In the genomic region with DNA sequence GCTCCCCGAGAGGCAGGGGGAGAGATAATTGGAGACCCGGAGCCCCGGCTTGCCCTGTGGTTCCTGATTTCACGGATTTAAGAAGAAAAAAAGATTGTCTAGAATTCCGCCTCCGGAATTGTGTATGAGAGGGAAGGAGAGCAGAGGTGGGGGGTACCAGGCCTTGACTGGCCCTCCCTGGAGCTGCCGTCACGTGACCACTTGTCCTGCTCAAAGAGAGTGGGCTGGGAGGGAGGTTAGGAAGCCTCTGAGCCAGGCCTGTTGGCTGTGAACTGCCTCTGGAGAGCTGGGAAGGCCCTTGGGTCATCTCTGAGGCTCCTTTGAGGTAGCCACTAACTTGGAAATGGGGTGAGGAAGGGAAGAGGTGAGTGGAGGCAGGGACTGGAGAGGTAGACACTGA, we compare ENCODE assay signal across 2 cellular contexts.
TF ChIP-seq lines count a peak whose summit lies in the region.

No MANE protein-coding gene starts in this region.

TF ChIP-seq in WTC11, 78 proteins besides CTCF, POLR2A, EP300 and RAD21:
- TF ChIP-seq, protein P1, sequence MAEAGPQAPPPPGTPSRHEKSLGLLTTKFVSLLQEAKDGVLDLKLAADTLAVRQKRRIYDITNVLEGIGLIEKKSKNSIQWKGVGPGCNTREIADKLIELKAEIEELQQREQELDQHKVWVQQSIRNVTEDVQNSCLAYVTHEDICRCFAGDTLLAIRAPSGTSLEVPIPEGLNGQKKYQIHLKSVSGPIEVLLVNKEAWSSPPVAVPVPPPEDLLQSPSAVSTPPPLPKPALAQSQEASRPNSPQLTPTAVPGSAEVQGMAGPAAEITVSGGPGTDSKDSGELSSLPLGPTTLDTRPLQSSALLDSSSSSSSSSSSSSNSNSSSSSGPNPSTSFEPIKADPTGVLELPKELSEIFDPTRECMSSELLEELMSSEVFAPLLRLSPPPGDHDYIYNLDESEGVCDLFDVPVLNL (CRISPR knock-in tag; IDR thresholded peaks at IDR 0.05; ENCODE audit: borderline replicate concordance, low read depth) = no peak
- TF ChIP-seq ATF6 (CRISPR knock-in tag; IDR thresholded peaks at IDR 0.05) (no peak), USF2 (CRISPR knock-in tag; IDR thresholded peaks at IDR 0.05) (peak; percentile 65), RORB (CRISPR knock-in tag; IDR thresholded peaks at IDR 0.05) (no peak)
- TF ChIP-seq, protein P2, sequence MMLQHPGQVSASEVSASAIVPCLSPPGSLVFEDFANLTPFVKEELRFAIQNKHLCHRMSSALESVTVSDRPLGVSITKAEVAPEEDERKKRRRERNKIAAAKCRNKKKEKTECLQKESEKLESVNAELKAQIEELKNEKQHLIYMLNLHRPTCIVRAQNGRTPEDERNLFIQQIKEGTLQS (CRISPR knock-in tag; conservative IDR thresholded peaks at IDR 0.05) = no peak

TF ChIP-seq in K562, 482 proteins besides CTCF, POLR2A, EP300 and RAD21 (continued from another document):
- TF ChIP-seq TFE3 (CRISPR knock-in tag; IDR thresholded peaks at IDR 0.05) (peak; percentile 82), BDP1 (IDR thresholded peaks at IDR 0.05; ENCODE audit: insufficient read depth, insufficient read length) (no peak), RAD51 (IDR thresholded peaks at IDR 0.05; ENCODE audit: borderline replicate concordance, low read depth) (peak; percentile 60), NR2C2 (CRISPR knock-in tag; IDR thresholded peaks at IDR 0.05) (no peak), NR2C2 (tag; IDR thresholded peaks at IDR 0.05) (no peak), SMARCE1 (IDR thresholded peaks at IDR 0.05) (no peak), ERF (CRISPR knock-in tag; IDR thresholded peaks at IDR 0.05) (no peak), MTA2 (IDR thresholded peaks at IDR 0.05; ENCODE audit: low read depth) (no peak), GABPA (tag; conservative IDR thresholded peaks at IDR 0.05; ENCODE audit: low read depth) (no peak), USF2 (CRISPR knock-in tag; IDR thresholded peaks at IDR 0.05) (peak; percentile 48), RBBP5 (IDR thresholded peaks at IDR 0.05; ENCODE audit: borderline replicate concordance, insufficient read depth, low read length, poor library complexity, severe bottlenecking) (no peak), KHSRP (IDR thresholded peaks at IDR 0.05) (no peak), POLR3A (IDR thresholded peaks at IDR 0.05; ENCODE audit: borderline replicate concordance, extremely low read depth, insufficient read depth, insufficient read length) (no peak), ZNF586 (CRISPR knock-in tag; conservative IDR thresholded peaks at IDR 0.05) (no peak), SMC3 (conservative IDR thresholded peaks at IDR 0.05; ENCODE audit: insufficient read depth, low read depth, low read length) (no peak)
